Comparison of ENCODE assay signal across 8 cellular contexts in genomic region chr6:124795879-124796838, GRCh38.
A peak's percentile ranks its signal among the peaks of the same experiment; 100 is the strongest.
DNase-seq lines count a peak whose midpoint lies in the region; ATAC-seq and TF ChIP-seq lines count a peak whose summit lies in the region.

No MANE protein-coding gene starts in this region.

- H3K27ac ChIP-seq in HEK293 (ENCODE audit: extremely low read depth, low read depth, low read length) (no peak overlapping the region), Panc1 (ENCODE audit: low read length) (peak overlapping the region; percentile 70; the same call in 1 of the 2 replicates), prostate gland (no peak overlapping the region), ascending aorta (no peak overlapping the region)

- H3K4me3 Mint-ChIP-seq in stimulated activated memory B cell treated with anti-CD40 and anti-IgM and Interleukin-4, amounts not matched to agents 10 μg/mL and 1 μg/mL and 100 μg/mL, for 72 hours: no peak overlapping the region

- H3K27me3 Mint-ChIP-seq in stimulated activated memory B cell treated with anti-CD40 and anti-IgM and Interleukin-4, amounts not matched to agents 10 μg/mL and 1 μg/mL and 100 μg/mL, for 72 hours: no peaks in the 10 kb centered on the region

- POLR2A ChIA-PET in HEK293 (lab: Yijun Ruan, JAX): no interaction called here
- POLR2A ChIA-PET in Panc1 (lab: Charles Lee): no interaction called here

- H3K9me3 ChIP-seq in HEK293 (ENCODE audit: control insufficient read depth, insufficient read depth, low read depth, low read length) (no peaks in the 10 kb centered on the region), Panc1 (ENCODE audit: control insufficient read depth, insufficient read depth, low read depth, low read length) (peaks cover 8% of the 10 kb centered on the region; the same call in 1 of the 2 replicates), prostate gland (no peaks in the 10 kb centered on the region), ascending aorta (no peaks in the 10 kb centered on the region)

- H3K27ac Mint-ChIP-seq in stimulated activated memory B cell treated with anti-CD40 and anti-IgM and Interleukin-4, amounts not matched to agents 10 μg/mL and 1 μg/mL and 100 μg/mL, for 72 hours: no peak overlapping the region

- peaks cover 3% of the 10 kb centered on the region for H3K9me3 Mint-ChIP-seq in stimulated activated memory B cell treated with anti-CD40 and anti-IgM and Interleukin-4, amounts not matched to agents 10 μg/mL and 1 μg/mL and 100 μg/mL, for 72 hours

- DNase-seq in AG10803 (ENCODE audit: low read depth) (no peak), Panc1 (ENCODE audit: low read depth, low spot score) (no peak), fibroblast of pulmonary artery (ENCODE audit: low read depth) (peak; percentile 35), prostate gland (ENCODE audit: low spot score) (peak; percentile 11), ascending aorta (ENCODE audit: low spot score in 2 of 2) (no peak)
- no peak for DNase-seq in effector CD8-positive, alpha-beta T cell (lab: John Stamatoyannopoulos, UW)

- H3K4me3 ChIP-seq in AG10803 (ENCODE audit: low read length) (no peak overlapping the region), HEK293 (ENCODE audit: low read depth, low read length) (no peak overlapping the region), Panc1 (ENCODE audit: low read depth in 2 of 2, low read length in 2 of 2) (no peak overlapping the region), fibroblast of pulmonary artery (replicated peaks; ENCODE audit: low read depth, low read length) (no peak overlapping the region), prostate gland (no peak overlapping the region), ascending aorta (no peak overlapping the region)

- CTCF ChIA-PET in HEK293 (lab: Yijun Ruan, JAX) (interaction anchor here (0.6 to 2.1 kb wide), 24 partner anchors 9 to 1957 kb away, joined by 3 to 18 read pairs (median 4); partner anchors contain the start of gene NKAIN2), Panc1 (lab: Charles Lee) (interaction anchor here (0.5 to 1.7 kb wide), 3 partner anchors 62 to 994 kb away, joined by 5 to 9 read pairs (median 6); no protein-coding TSS in a partner anchor)

- intact Hi-C loops in Panc1 (cut with micrococcal nuclease; ENCODE audit: unreplicated experiment) (loop anchor here (1.0 to 10.0 kb wide), 5 partner anchors 261 to 1379 kb away; no protein-coding TSS in a partner anchor), prostate gland (cut with DNase I) (loop anchor here (10.0 kb wide), 1 partner anchor 991 kb away; the partner anchor contains the start of gene NKAIN2), ascending aorta (cut with DNase I) (no loop called here)

- BruUV-seq in Panc1 (replicated peaks; lab: Mats Ljungman, UMichigan): no TSS peak

- no peaks in the 10 kb centered on the region for H3K36me3 ChIP-seq in HEK293 (ENCODE audit: control insufficient read depth in 2 of 2, insufficient read depth in 1 of 2, low read length in 2 of 2)
- no peaks in the 10 kb centered on the region for H3K36me3 ChIP-seq in Panc1 (ENCODE audit: control insufficient read depth, insufficient read depth, low read length)
- no peaks in the 10 kb centered on the region for H3K36me3 ChIP-seq in prostate gland
- no peaks in the 10 kb centered on the region for H3K36me3 ChIP-seq in ascending aorta

- in situ Hi-C loops in Panc1 (cut with HindIII; ENCODE audit: low pct_unique_long_range_greater_than_20kb, low sequenced_read_pairs): no loop called here

- no peaks in the 10 kb centered on the region for H3K36me3 Mint-ChIP-seq in stimulated activated memory B cell treated with anti-CD40 and anti-IgM and Interleukin-4, amounts not matched to agents 10 μg/mL and 1 μg/mL and 100 μg/mL, for 72 hours

- WGBS in prostate gland: 98% methylated on average over 5 of the region's 5 CpGs

- no peak for TF ChIP-seq POLR2A in prostate gland (IDR thresholded peaks at IDR 0.05)

- H3K4me1 Mint-ChIP-seq in stimulated activated memory B cell treated with anti-CD40 and anti-IgM and Interleukin-4, amounts not matched to agents 10 μg/mL and 1 μg/mL and 100 μg/mL, for 72 hours: no peaks in the 10 kb centered on the region

- peaks cover 6% of the 10 kb centered on the region; the same call in 1 of the 2 replicates for H3K4me1 ChIP-seq in HEK293 (ENCODE audit: control insufficient read depth, insufficient read depth, low read length)
- H3K4me1 ChIP-seq in Panc1 (ENCODE audit: control insufficient read depth, insufficient read depth, low read length): no peaks in the 10 kb centered on the region
- no peaks in the 10 kb centered on the region for H3K4me1 ChIP-seq in prostate gland (replicated peaks)
- H3K4me1 ChIP-seq in ascending aorta: no peaks in the 10 kb centered on the region

- TF ChIP-seq CTCF in AG10803 (conservative IDR thresholded peaks at IDR 0.05; ENCODE audit: low read length) (peak; percentile 30), HEK293 (tag by site-specific recombination; IDR thresholded peaks at IDR 0.05) (peak; percentile 85), Panc1 (IDR thresholded peaks at IDR 0.05) (peak; percentile 91), fibroblast of pulmonary artery (IDR thresholded peaks at IDR 0.05; ENCODE audit: low read length, missing control alignments) (peak; percentile 51), prostate gland (IDR thresholded peaks at IDR 0.05) (peak in 3 of 4 experiments; percentile 19 to 53 (median 29)), ascending aorta (IDR thresholded peaks at IDR 0.05) (no peak)

- peak; percentile 96 for ATAC-seq in Panc1
- no peak for ATAC-seq in stimulated activated memory B cell treated with anti-CD40 and anti-IgM and Interleukin-4, amounts not matched to agents 10 μg/mL and 1 μg/mL and 100 μg/mL, for 72 hours

- H3K27me3 ChIP-seq in Panc1 (ENCODE audit: control insufficient read depth, insufficient read depth, low read length) (no peaks in the 10 kb centered on the region), prostate gland (replicated peaks; ENCODE audit: insufficient read depth) (no peaks in the 10 kb centered on the region), ascending aorta (no peaks in the 10 kb centered on the region)

TF ChIP-seq in HEK293, 187 proteins besides CTCF, POLR2A, EP300 and RAD21:
- no peak for TF ChIP-seq KLF1 (tag by site-specific recombination; IDR thresholded peaks at IDR 0.05)
- TF ChIP-seq ZNF366 (tag by site-specific recombination; conservative IDR thresholded peaks at IDR 0.05): no peak
- TF ChIP-seq ZNF274 (IDR thresholded peaks at IDR 0.05; ENCODE audit: low read length): no peak
- no peak for TF ChIP-seq ZNF274 (tag by site-specific recombination; IDR thresholded peaks at IDR 0.05; ENCODE audit: borderline replicate concordance)
- 0 out of 2 replicates have a peak, but pooled peaks have one; percentile 13 for TF ChIP-seq ZNF660 (tag by site-specific recombination; IDR thresholded peaks at IDR 0.05)
- no peak for TF ChIP-seq ZNF768 (tag by site-specific recombination; IDR thresholded peaks at IDR 0.05)
- no peak for TF ChIP-seq ZIC2 (tag by site-specific recombination; IDR thresholded peaks at IDR 0.05)
- TF ChIP-seq, protein P1, sequence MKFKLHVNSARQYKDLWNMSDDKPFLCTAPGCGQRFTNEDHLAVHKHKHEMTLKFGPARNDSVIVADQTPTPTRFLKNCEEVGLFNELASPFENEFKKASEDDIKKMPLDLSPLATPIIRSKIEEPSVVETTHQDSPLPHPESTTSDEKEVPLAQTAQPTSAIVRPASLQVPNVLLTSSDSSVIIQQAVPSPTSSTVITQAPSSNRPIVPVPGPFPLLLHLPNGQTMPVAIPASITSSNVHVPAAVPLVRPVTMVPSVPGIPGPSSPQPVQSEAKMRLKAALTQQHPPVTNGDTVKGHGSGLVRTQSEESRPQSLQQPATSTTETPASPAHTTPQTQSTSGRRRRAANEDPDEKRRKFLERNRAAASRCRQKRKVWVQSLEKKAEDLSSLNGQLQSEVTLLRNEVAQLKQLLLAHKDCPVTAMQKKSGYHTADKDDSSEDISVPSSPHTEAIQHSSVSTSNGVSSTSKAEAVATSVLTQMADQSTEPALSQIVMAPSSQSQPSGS (tag by site-specific recombination; IDR thresholded peaks at IDR 0.05; ENCODE audit: low read depth): no peak
- TF ChIP-seq ZFHX2 (tag by site-specific recombination; conservative IDR thresholded peaks at IDR 0.05): no peak
- TF ChIP-seq ZNF530 (tag by site-specific recombination; IDR thresholded peaks at IDR 0.05; ENCODE audit: low read depth): no peak
- TF ChIP-seq ZNF654 (tag by site-specific recombination; IDR thresholded peaks at IDR 0.05; ENCODE audit: low read depth): peak; percentile 88

Comparison
In these comparisons a context has a peak if more than half of its experiments do, and no peak if none do; other contexts are left out.
1. DNase-seq: peak in fibroblast of pulmonary artery (single experiment) and prostate gland (single experiment); none in AG10803 (single experiment), Panc1 (single experiment), ascending aorta (0 of 2) and effector CD8-positive, alpha-beta T cell (single experiment).
2. CTCF ChIP-seq: peak in AG10803 (single experiment), HEK293 (single experiment), Panc1 (single experiment), fibroblast of pulmonary artery (single experiment) and prostate gland (3 of 4); none in ascending aorta (0 of 3).